In the genomic region with DNA sequence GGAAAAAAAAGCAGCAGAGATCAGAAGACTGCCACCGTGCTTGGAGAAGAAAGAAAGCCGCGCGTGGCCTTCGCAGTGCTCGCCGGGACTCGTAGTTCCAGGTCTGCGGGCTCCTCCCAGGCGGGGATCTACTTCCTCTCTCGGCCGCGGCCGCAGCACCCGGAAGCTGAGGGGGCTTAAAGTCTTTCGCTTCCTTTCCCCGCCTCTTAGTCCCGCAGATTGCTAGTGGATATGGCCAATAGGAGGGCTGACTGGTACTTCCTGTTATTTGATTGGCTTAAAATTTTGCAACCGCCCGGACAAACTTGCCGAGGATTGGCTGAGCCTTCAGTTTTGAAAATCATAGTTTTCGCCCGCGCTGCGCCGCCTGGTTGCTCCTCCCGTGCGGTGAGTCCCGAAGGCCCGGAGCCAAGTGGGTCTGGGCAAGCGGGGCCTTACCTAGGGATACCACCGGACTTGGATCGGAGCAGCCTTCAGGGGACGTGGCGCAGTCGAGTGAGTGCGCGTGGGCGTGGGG, we compare ENCODE assay signal across 8 cellular contexts. TPM values are rescaled to one million over a fixed set of nuclear protein-coding genes. Genes with fewer than 3 reads are reported as not detected.
DNase-seq lines count a peak whose midpoint lies in the region; ATAC-seq and TF ChIP-seq lines count a peak whose summit lies in the region.

A gene (plus strand): TSS at position 343 of the 517 bp plus-strand sequence. CDS start 4,151 bp downstream, outside the sequence.

- TF ChIP-seq CTCF in right lobe of liver (IDR thresholded peaks at IDR 0.05), result peak in 1 of 4 donors; percentile 6

- WGBS in right lobe of liver (ENCODE audit: insufficient coverage, low coverage, low lambda C conversion rate, missing lambda C conversion rate), result 0% methylated on average over 8 of the region's 39 CpGs

- H3K36me3 Mint-ChIP-seq in CD4-positive, CD25-positive, alpha-beta regulatory T cell, result peaks cover 3% of the 10 kb centered on the region
- peaks cover 27% of the 10 kb centered on the region for H3K36me3 Mint-ChIP-seq in activated CD4-positive, alpha-beta memory T cell treated with anti-CD3 and anti-CD28 coated beads for 36 hours

- peaks cover 21% of the 10 kb centered on the region for H3K27me3 Mint-ChIP-seq in CD4-positive, CD25-positive, alpha-beta regulatory T cell
- H3K27me3 Mint-ChIP-seq in activated CD4-positive, alpha-beta memory T cell treated with anti-CD3 and anti-CD28 coated beads for 36 hours, result no peaks in the 10 kb centered on the region

- H3K9me3 ChIP-seq in CD4-positive, CD25-positive, alpha-beta regulatory T cell (ENCODE audit: control insufficient read depth in 2 of 2, low read length in 2 of 2), result no peaks in the 10 kb centered on the region
- H3K9me3 ChIP-seq in duodenal mucosa (ENCODE audit: control insufficient read depth in 1 of 2, low read length in 2 of 2) (no peaks in the 10 kb centered on the region), right lobe of liver (no peaks in the 10 kb centered on the region)

- H3K4me3 Mint-ChIP-seq in CD4-positive, CD25-positive, alpha-beta regulatory T cell, result peak within 1 kb of the TSS; percentile 92 to 99 (median 94)
- H3K4me3 Mint-ChIP-seq in activated CD4-positive, alpha-beta memory T cell treated with anti-CD3 and anti-CD28 coated beads for 36 hours, result peak within 1 kb of the TSS; percentile 98

- H3K36me3 ChIP-seq in CD4-positive, CD25-positive, alpha-beta regulatory T cell (ENCODE audit: control insufficient read depth, insufficient read depth, low read length), result peaks cover 3% of the 10 kb centered on the region
- H3K36me3 ChIP-seq in duodenal mucosa (ENCODE audit: control insufficient read depth in 1 of 2, insufficient read depth in 2 of 2, low read length in 2 of 2) (peaks cover 0 to 7% of the 10 kb centered on the region in 2 donors), right lobe of liver (no peaks in the 10 kb centered on the region)

- peak; percentile 27 for TF ChIP-seq POLR2A in right lobe of liver (IDR thresholded peaks at IDR 0.05)

- CTCF ChIA-PET in activated CD4-positive, alpha-beta memory T cell treated with anti-CD3 and anti-CD28 coated beads for 36 hours (lab: Charles Lee), result interaction anchor here (0.6 to 3.2 kb wide), 4 partner anchors 15 to 451 kb away, joined by 3 to 26 read pairs (median 6); no protein-coding TSS in a partner anchor

- no peaks in the 10 kb centered on the region for H3K9me3 Mint-ChIP-seq in CD4-positive, CD25-positive, alpha-beta regulatory T cell
- H3K9me3 Mint-ChIP-seq in activated CD4-positive, alpha-beta memory T cell treated with anti-CD3 and anti-CD28 coated beads for 36 hours, result no peaks in the 10 kb centered on the region

- intact Hi-C loops in activated CD4-positive, alpha-beta memory T cell treated with anti-CD3 and anti-CD28 coated beads for 36 hours (cut with micrococcal nuclease), result loop anchor here (1.0 kb wide), 1 partner anchor 331 kb away; a partner anchor contains a TSS
- intact Hi-C loops in right lobe of liver (cut with DNase I), result no loop called here

- ATAC-seq in CD4-positive, CD25-positive, alpha-beta regulatory T cell (ENCODE audit: low read depth in 2 of 2), result peak; percentile 99
- ATAC-seq in GM19438 (IDR thresholded peaks at IDR 0.05; ENCODE audit: low read depth, unreplicated experiment) (peak; percentile 87), HG03575 (IDR thresholded peaks at IDR 0.05; ENCODE audit: extremely low read depth, insufficient number of reproducible peaks, low FRiP score, unreplicated experiment) (peak; percentile 71), right lobe of liver (peak; percentile 98 to 100 (median 99))

- H3K27me3 ChIP-seq in CD4-positive, CD25-positive, alpha-beta regulatory T cell (ENCODE audit: control insufficient read depth, insufficient read depth, low read length), result no peaks in the 10 kb centered on the region
- H3K27me3 ChIP-seq in duodenal mucosa (ENCODE audit: control insufficient read depth in 1 of 2, insufficient read depth in 2 of 2, low read length in 2 of 2) (no peaks in the 10 kb centered on the region), right lobe of liver (no peaks in the 10 kb centered on the region)

- peak within 1 kb of the TSS; percentile 82 to 96 (median 95) for H3K27ac Mint-ChIP-seq in CD4-positive, CD25-positive, alpha-beta regulatory T cell
- peak within 1 kb of the TSS; percentile 86 for H3K27ac Mint-ChIP-seq in activated CD4-positive, alpha-beta memory T cell treated with anti-CD3 and anti-CD28 coated beads for 36 hours

- peak within 1 kb of the TSS; percentile 84 for H3K4me3 ChIP-seq in CD4-positive, CD25-positive, alpha-beta regulatory T cell (ENCODE audit: low read depth, low read length)
- peak within 1 kb of the TSS; percentile 94 to 98 for H3K4me3 ChIP-seq in duodenal mucosa (ENCODE audit: low read depth in 1 of 2, low read length in 2 of 2)
- peak within 1 kb of the TSS; percentile 89 to 93 (median 92) for H3K4me3 ChIP-seq in right lobe of liver

- peaks cover 23% of the 10 kb centered on the region for H3K4me1 ChIP-seq in CD4-positive, CD25-positive, alpha-beta regulatory T cell (ENCODE audit: control insufficient read depth, insufficient read depth, low read length, poor library complexity, severe bottlenecking)
- peaks cover 14 to 15% of the 10 kb centered on the region in 2 donors for H3K4me1 ChIP-seq in duodenal mucosa (ENCODE audit: control insufficient read depth in 1 of 2, insufficient read depth in 2 of 2, low read length in 2 of 2)
- H3K4me1 ChIP-seq in right lobe of liver, result peaks cover 0 to 5% (median 0%) of the 10 kb centered on the region in 4 donors

- H3K27ac ChIP-seq in CD4-positive, CD25-positive, alpha-beta regulatory T cell (ENCODE audit: insufficient read depth, low read length, poor library complexity, severe bottlenecking), result peak within 1 kb of the TSS; percentile 60
- peak within 1 kb of the TSS; percentile 50 for H3K27ac ChIP-seq in duodenal mucosa (ENCODE audit: low read depth, low read length)
- H3K27ac ChIP-seq in right lobe of liver, result peak within 1 kb of the TSS; percentile 36 to 55 (median 40)

- peak; percentile 93 to 98 (median 95) for DNase-seq in CD4-positive, CD25-positive, alpha-beta regulatory T cell
- peak; percentile 94 for DNase-seq in NCI-H82 treated with DMSO at 0.1 percent for 48 hours (lab: John Stamatoyannopoulos, UW; ENCODE audit: unreplicated experiment)
- peak; percentile 97 for DNase-seq in activated CD4-positive, alpha-beta memory T cell treated with anti-CD3 and anti-CD28 coated beads for 36 hours
- peak; percentile 97 to 98 (median 97) for DNase-seq in right lobe of liver
- peak; percentile 88 to 96 for DNase-seq in stimulated activated CD4-positive, alpha-beta T cell treated with anti-CD3 and anti-CD28 coated beads, Interleukin-4, amount 100 ng/mL, for 4 hours

- peaks cover 16 to 39% (median 28%) of the 10 kb centered on the region in 4 donors for H3K4me1 Mint-ChIP-seq in CD4-positive, CD25-positive, alpha-beta regulatory T cell
- H3K4me1 Mint-ChIP-seq in activated CD4-positive, alpha-beta memory T cell treated with anti-CD3 and anti-CD28 coated beads for 36 hours (ENCODE audit: low read depth), result peaks cover 22% of the 10 kb centered on the region

- POLR2A ChIA-PET in activated CD4-positive, alpha-beta memory T cell treated with anti-CD3 and anti-CD28 coated beads for 36 hours (lab: Charles Lee), result interaction anchor here (0.6 to 0.8 kb wide), 2 partner anchors 11 to 217 kb away, joined by 3 to 4 read pairs; no protein-coding TSS in a partner anchor

- peak within 1 kb of the TSS; percentile 93 to 96 for H3K9ac ChIP-seq in duodenal mucosa (ENCODE audit: low read depth in 1 of 2, low read length in 2 of 2)

RNA-seq across cellular contexts. Expression of the gene that starts here (rescaled TPM):
- total RNA-seq in CD4-positive, CD25-positive, alpha-beta regulatory T cell, result 36.6 TPM
- polyA plus RNA-seq in CD4-positive, CD25-positive, alpha-beta regulatory T cell, result 1 to 10 TPM; 1.0 to 3.9 (median 2.3) TPM
- total RNA-seq in activated CD4-positive, alpha-beta memory T cell treated with anti-CD3 and anti-CD28 coated beads for 36 hours, result 100 to 1,000 TPM; 128 to 133 TPM
- 1 to 10 TPM; 6.4 to 8.9 (median 7.1) TPM for total RNA-seq in right lobe of liver

Comparison
In these comparisons a context has a peak if more than half of its experiments do, and no peak if none do; other contexts are left out.
1. Peak in every context shown above with its lines: DNase-seq, ATAC-seq, H3K4me3 ChIP-seq and H3K27ac ChIP-seq.